ENCODE assay signal across 8 cellular contexts in the genomic region with DNA sequence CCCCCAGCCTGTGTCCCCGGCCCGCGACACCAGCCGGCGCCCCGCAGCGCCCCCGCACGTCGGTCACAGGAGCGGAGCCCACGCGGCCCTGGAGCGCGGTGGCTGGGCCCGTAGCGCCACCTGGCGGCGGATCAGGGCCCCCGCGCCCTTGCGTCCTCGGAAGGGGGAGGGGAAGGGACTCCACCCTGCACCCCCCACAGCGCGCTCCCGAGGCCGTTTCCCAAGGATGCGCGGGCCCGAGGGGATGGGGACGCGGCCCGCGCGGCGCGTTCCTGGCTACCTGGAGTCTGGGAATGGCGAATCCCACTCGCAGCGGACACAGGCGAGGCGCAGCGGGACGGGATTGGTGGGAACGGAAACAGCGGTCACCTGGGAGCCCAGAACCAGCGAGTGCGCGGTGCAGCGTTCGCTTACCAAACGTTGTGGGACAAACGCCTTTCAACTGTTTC. TPM values are rescaled to one million over a fixed set of nuclear protein-coding genes. Genes with fewer than 3 reads are reported as not detected.
A peak's percentile ranks its signal among the peaks of the same experiment; 100 is the strongest.
DNase-seq lines count a peak whose midpoint lies in the region; ATAC-seq and TF ChIP-seq lines count a peak whose summit lies in the region.

No MANE protein-coding gene starts in this region.

- ATAC-seq in GM18861 (IDR thresholded peaks at IDR 0.05; ENCODE audit: unreplicated experiment) (peak; percentile 74), HG03103 (IDR thresholded peaks at IDR 0.05; ENCODE audit: low read depth, unreplicated experiment) (peak; percentile 88)
- ATAC-seq in activated CD8-positive, alpha-beta memory T cell treated with anti-CD3 and anti-CD28 coated beads, Interleukin-2, amount 10 ng/mL, durations not matched to agents 7 days and 5 days, result peak; percentile 99

- peaks cover 27% of the 10 kb centered on the region for H3K4me1 Mint-ChIP-seq in activated CD8-positive, alpha-beta memory T cell treated with anti-CD3 and anti-CD28 coated beads, Interleukin-2, amount 10 ng/mL, durations not matched to agents 7 days and 5 days

- H3K27me3 Mint-ChIP-seq in activated CD8-positive, alpha-beta memory T cell treated with anti-CD3 and anti-CD28 coated beads, Interleukin-2, amount 10 ng/mL, durations not matched to agents 7 days and 5 days, result peaks cover 33% of the 10 kb centered on the region

- CTCF ChIA-PET in activated CD8-positive, alpha-beta memory T cell treated with anti-CD3 and anti-CD28 coated beads, Interleukin-2, amount 10 ng/mL, durations not matched to agents 7 days and 5 days (lab: Charles Lee), result interaction anchor here (0.8 to 3.4 kb wide), 21 partner anchors 11 to 225 kb away, joined by 3 to 65 read pairs (median 5); a partner anchor contains a TSS

- H3K27ac Mint-ChIP-seq in activated CD8-positive, alpha-beta memory T cell treated with anti-CD3 and anti-CD28 coated beads, Interleukin-2, amount 10 ng/mL, durations not matched to agents 7 days and 5 days, result no peak overlapping the region

- H3K4me3 Mint-ChIP-seq in activated CD8-positive, alpha-beta memory T cell treated with anti-CD3 and anti-CD28 coated beads, Interleukin-2, amount 10 ng/mL, durations not matched to agents 7 days and 5 days, result peak overlapping the region; percentile 69

- H3K36me3 Mint-ChIP-seq in activated CD8-positive, alpha-beta memory T cell treated with anti-CD3 and anti-CD28 coated beads, Interleukin-2, amount 10 ng/mL, durations not matched to agents 7 days and 5 days, result peaks cover 2% of the 10 kb centered on the region

- peaks cover 2% of the 10 kb centered on the region for H3K9me3 Mint-ChIP-seq in activated CD8-positive, alpha-beta memory T cell treated with anti-CD3 and anti-CD28 coated beads, Interleukin-2, amount 10 ng/mL, durations not matched to agents 7 days and 5 days (ENCODE audit: low read depth)

- DNase-seq in ACHN (peak; percentile 79), NCI-H69 (lab: John Stamatoyannopoulos, UW) (peak; percentile 83), epithelial cell of esophagus (ENCODE audit: low read depth) (peak; percentile 78), mucosa of gallbladder (ENCODE audit: low spot score) (peak; percentile 51)
- DNase-seq in activated CD8-positive, alpha-beta memory T cell treated with anti-CD3 and anti-CD28 coated beads, Interleukin-2, amount 10 ng/mL, durations not matched to agents 7 days and 5 days, result peak; percentile 81
- DNase-seq in stimulated activated CD8-positive, alpha-beta memory T cell treated with anti-CD3 and anti-CD28 coated beads, Interleukin-4, amount 100 ng/mL, for 24 hours (ENCODE audit: low read depth), result peak; percentile 59

- peak; percentile 55 for TF ChIP-seq CTCF in epithelial cell of esophagus (IDR thresholded peaks at IDR 0.05; ENCODE audit: insufficient read depth, low read depth, low read length, missing control alignments)

- in situ Hi-C loops in ACHN (cut with HindIII; ENCODE audit: low pct_ligation_motif_present, low pct_unique_long_range_greater_than_20kb, low sequenced_read_pairs), result no loop called here

- peak overlapping the region; percentile 56 for H3K4me3 ChIP-seq in epithelial cell of esophagus (ENCODE audit: low read length)

RNA-seq across cellular contexts. Expression of a gene that starts 23.8 kb away (rescaled TPM):
- total RNA-seq in activated CD8-positive, alpha-beta memory T cell treated with anti-CD3 and anti-CD28 coated beads, Interleukin-2, amount 10 ng/mL, durations not matched to agents 7 days and 5 days, result 100 to 1,000 TPM; 333 to 418 TPM
- 3.9 TPM for total RNA-seq in mucosa of gallbladder

Comparison
In these comparisons a context has a peak if more than half of its experiments do, and no peak if none do; other contexts are left out.
1. Peak in every context shown above with its lines: DNase-seq, ATAC-seq and H3K4me3 ChIP-seq.
2. RNA of a gene that starts 23.8 kb away (total RNA-seq): 333 to 418 TPM in activated CD8-positive, alpha-beta memory T cell treated with anti-CD3 and anti-CD28 coated beads, Interleukin-2, amount 10 ng/mL, durations not matched to agents 7 days and 5 days; 3.9 TPM in mucosa of gallbladder (single experiment); every median in the first group is over 10 times any median in the second.